In genomic region chr11:111782109-111782784, GRCh38 we compare ENCODE assay signal across 2 cellular contexts.
TF ChIP-seq lines count a peak whose summit lies in the region.

No MANE protein-coding gene starts in this region.

TF ChIP-seq in HepG2, 621 proteins besides CTCF, POLR2A, EP300 and RAD21:
- TF ChIP-seq KLF12 (CRISPR knock-in tag; IDR thresholded peaks at IDR 0.05; ENCODE audit: borderline replicate concordance) (no peak), ZNF576 (CRISPR knock-in tag; IDR thresholded peaks at IDR 0.05) (no peak), ZNF652 (CRISPR knock-in tag; IDR thresholded peaks at IDR 0.05; ENCODE audit: borderline replicate concordance, low read depth) (peak; percentile 58; the same call in 1 of the 2 replicates), ZMYM2 (CRISPR knock-in tag; IDR thresholded peaks at IDR 0.05) (no peak)
TF ChIP-seq in HepG2: peak in this region for 1.

TF ChIP-seq in SK-N-SH treated with all-trans-retinoic acid at 6 μM for 48 hours, 23 proteins besides CTCF, POLR2A, EP300 and RAD21:
- TF ChIP-seq PPARA (CRISPR knock-in tag; IDR thresholded peaks at IDR 0.05; ENCODE audit: borderline replicate concordance) (no peak), TOX (CRISPR knock-in tag; IDR thresholded peaks at IDR 0.05; ENCODE audit: borderline replicate concordance) (peak; percentile 66; the same call in 1 of the 2 replicates), SNAI2 (CRISPR knock-in tag; IDR thresholded peaks at IDR 0.05) (0 out of 2 replicates have a peak, but pooled peaks have one; percentile 35), OSR1 (CRISPR knock-in tag; IDR thresholded peaks at IDR 0.05) (no peak), ZFP30 (CRISPR knock-in tag; IDR thresholded peaks at IDR 0.05) (no peak), CREB5 (CRISPR knock-in tag; IDR thresholded peaks at IDR 0.05; ENCODE audit: low read depth) (peak; percentile 58; the same call in 1 of the 2 replicates), RARB (CRISPR knock-in tag; IDR thresholded peaks at IDR 0.05) (no peak), TCF4 (CRISPR knock-in tag; IDR thresholded peaks at IDR 0.05; ENCODE audit: borderline replicate concordance) (peak; percentile 96), ZFP3 (CRISPR knock-in tag; IDR thresholded peaks at IDR 0.05) (peak; percentile 64), ARNTL (CRISPR knock-in tag; IDR thresholded peaks at IDR 0.05; ENCODE audit: borderline replicate concordance, low read depth) (peak; percentile 74; the same call in 1 of the 2 replicates), TSHZ2 (CRISPR knock-in tag; IDR thresholded peaks at IDR 0.05) (peak; percentile 84; the same call in 1 of the 2 replicates), ZC3H10 (CRISPR knock-in tag; IDR thresholded peaks at IDR 0.05) (no peak), POU6F1 (CRISPR knock-in tag; IDR thresholded peaks at IDR 0.05; ENCODE audit: borderline replicate concordance, low read depth) (peak; percentile 37; the same call in 1 of the 2 replicates), CSDC2 (CRISPR knock-in tag; IDR thresholded peaks at IDR 0.05) (no peak), CSRNP3 (CRISPR knock-in tag; IDR thresholded peaks at IDR 0.05) (peak; percentile 86), ESRRG (CRISPR knock-in tag; IDR thresholded peaks at IDR 0.05) (no peak), ZNF70 (CRISPR knock-in tag; IDR thresholded peaks at IDR 0.05) (no peak), GLIS3 (CRISPR knock-in tag; IDR thresholded peaks at IDR 0.05) (no peak), ZNF565 (CRISPR knock-in tag; conservative IDR thresholded peaks at IDR 0.05; ENCODE audit: low read depth) (no peak), BACH2 (CRISPR knock-in tag; IDR thresholded peaks at IDR 0.05; ENCODE audit: borderline replicate concordance) (no peak), ZNF8 (CRISPR knock-in tag; IDR thresholded peaks at IDR 0.05) (no peak), PATZ1 (CRISPR knock-in tag; IDR thresholded peaks at IDR 0.05; ENCODE audit: borderline replicate concordance) (peak; percentile 79; the same call in 1 of the 2 replicates), ISL1 (CRISPR knock-in tag; IDR thresholded peaks at IDR 0.05) (peak; percentile 96)
